19 cellular contexts compared by ENCODE assay signal in genomic region chr2:49943944-49944803, GRCh38.
DNase-seq lines count a peak whose midpoint lies in the region; ATAC-seq and TF ChIP-seq lines count a peak whose summit lies in the region.
"Had no signal": no experiment of that assay in that cellular context is flagged by ENCODE, and none has a peak within 500 bp of the region (broad histone marks: within the 10 kb centered on the region; RNA-seq: fewer than 3 reads in every experiment).

No MANE protein-coding gene starts in this region.

- H3K27me3 Mint-ChIP-seq in CD4-positive, alpha-beta T cell = no peaks in the 10 kb centered on the region
- no peaks in the 10 kb centered on the region for H3K27me3 Mint-ChIP-seq in T-helper 17 cell
- no peaks in the 10 kb centered on the region for H3K27me3 Mint-ChIP-seq in activated T-helper 1 cell treated with anti-CD3 and anti-CD28 coated beads, Interleukin-12 subunit alpha, Interleukin-12 subunit beta, Interleukin-2, Interleukin-4 antibody, amounts not matched to agents 30 ng/mL and 10 ng/mL and 1 ng/mL, durations not matched to agents 14 hours and 24 hours and 36 hours (ENCODE audit: insufficient read depth)
- H3K27me3 Mint-ChIP-seq: brain had no signal

- DNase-seq in CD4-positive, alpha-beta T cell = no peak
- no peak for DNase-seq in T-helper 17 cell
- DNase-seq in NCI-H2171 treated with DMSO at 0.1 percent for 48 hours (lab: John Stamatoyannopoulos, UW) = no peak
- no peak for DNase-seq in activated T-helper 1 cell treated with anti-CD3 and anti-CD28 coated beads, Interleukin-12 subunit alpha, Interleukin-12 subunit beta, Interleukin-2, Interleukin-4 antibody, amounts not matched to agents 30 ng/mL and 10 ng/mL and 1 ng/mL, durations not matched to agents 14 hours and 24 hours and 36 hours (ENCODE audit: low spot score)
- DNase-seq: ACHN; activated T-cell treated with anti-CD3 and anti-CD28 coated beads, Interleukin-2, amount 50 U/mL, for 72 hours; DMS153; heart left ventricle; KBM-7; lower lobe of right lung; NCI-H1048; SHP77 had no signal

- H3K4me3 Mint-ChIP-seq in CD4-positive, alpha-beta T cell = peak overlapping the region; percentile 60
- peak overlapping the region; percentile 51 for H3K4me3 Mint-ChIP-seq in T-helper 17 cell
- H3K4me3 Mint-ChIP-seq in activated T-helper 1 cell treated with anti-CD3 and anti-CD28 coated beads, Interleukin-12 subunit alpha, Interleukin-12 subunit beta, Interleukin-2, Interleukin-4 antibody, amounts not matched to agents 30 ng/mL and 10 ng/mL and 1 ng/mL, durations not matched to agents 14 hours and 24 hours and 36 hours = no peak overlapping the region
- H3K4me3 Mint-ChIP-seq: activated T-cell treated with anti-CD3 and anti-CD28 coated beads, Interleukin-2, amount 50 U/mL, for 72 hours; brain had no signal

- CTCF ChIA-PET in CD4-positive, alpha-beta T cell (lab: Charles Lee) = interaction anchor here (0.8 to 1.6 kb wide), 2 partner anchors 12 to 16 kb away, joined by 3 to 4 read pairs; no protein-coding TSS in a partner anchor

- H3K27me3 ChIP-seq in CD4-positive, alpha-beta T cell (ENCODE audit: control insufficient read depth, insufficient read depth, low read length) = no peaks in the 10 kb centered on the region
- H3K27me3 ChIP-seq: heart left ventricle had no signal

- no peak for ATAC-seq in CD4-positive, alpha-beta T cell (ENCODE audit: poor library complexity)
- ATAC-seq in GM18870 (IDR thresholded peaks at IDR 0.05; ENCODE audit: unreplicated experiment) (peak; percentile 74), HG03432 (IDR thresholded peaks at IDR 0.05; ENCODE audit: unreplicated experiment) (peak; percentile 67), T-helper 17 cell (no peak), GM21381 (IDR thresholded peaks at IDR 0.05; ENCODE audit: unreplicated experiment) (no peak), HG03457 (IDR thresholded peaks at IDR 0.05; ENCODE audit: unreplicated experiment) (no peak)
- ATAC-seq: activated T-cell treated with anti-CD3 and anti-CD28 coated beads, Interleukin-2, amount 50 U/mL, for 72 hours; HCT116; heart left ventricle; lower lobe of right lung had no signal

- H3K36me3 Mint-ChIP-seq in CD4-positive, alpha-beta T cell (ENCODE audit: low read depth) = no peaks in the 10 kb centered on the region
- H3K36me3 Mint-ChIP-seq in T-helper 17 cell (ENCODE audit: low read depth) = no peaks in the 10 kb centered on the region
- no peaks in the 10 kb centered on the region for H3K36me3 Mint-ChIP-seq in activated T-helper 1 cell treated with anti-CD3 and anti-CD28 coated beads, Interleukin-12 subunit alpha, Interleukin-12 subunit beta, Interleukin-2, Interleukin-4 antibody, amounts not matched to agents 30 ng/mL and 10 ng/mL and 1 ng/mL, durations not matched to agents 14 hours and 24 hours and 36 hours (ENCODE audit: low read depth)

- no peaks in the 10 kb centered on the region for H3K9me3 ChIP-seq in CD4-positive, alpha-beta T cell (ENCODE audit: control insufficient read depth, low read length)
- H3K9me3 ChIP-seq in T-helper 17 cell (ENCODE audit: control insufficient read depth, low read length, poor library complexity, severe bottlenecking) = no peaks in the 10 kb centered on the region
- H3K9me3 ChIP-seq: heart left ventricle, lower lobe of right lung had no signal

- intact Hi-C loops in CD4-positive, alpha-beta T cell (cut with DNase I, micrococcal nuclease) = no loop called here
- intact Hi-C loops in activated T-helper 1 cell treated with anti-CD3 and anti-CD28 coated beads, Interleukin-12 subunit alpha, Interleukin-12 subunit beta, Interleukin-2, Interleukin-4 antibody, amounts not matched to agents 30 ng/mL and 10 ng/mL and 1 ng/mL, durations not matched to agents 14 hours and 24 hours and 36 hours (cut with micrococcal nuclease) = no loop called here

- POLR2A ChIA-PET in CD4-positive, alpha-beta T cell (lab: Charles Lee) = no interaction called here

- peak overlapping the region; percentile 19 for H3K27ac Mint-ChIP-seq in CD4-positive, alpha-beta T cell
- H3K27ac Mint-ChIP-seq in T-helper 17 cell = no peak overlapping the region
- no peak overlapping the region for H3K27ac Mint-ChIP-seq in activated T-helper 1 cell treated with anti-CD3 and anti-CD28 coated beads, Interleukin-12 subunit alpha, Interleukin-12 subunit beta, Interleukin-2, Interleukin-4 antibody, amounts not matched to agents 30 ng/mL and 10 ng/mL and 1 ng/mL, durations not matched to agents 14 hours and 24 hours and 36 hours
- H3K27ac Mint-ChIP-seq: activated T-cell treated with anti-CD3 and anti-CD28 coated beads, Interleukin-2, amount 50 U/mL, for 72 hours; brain had no signal

- TF ChIP-seq CTCF in CD4-positive, alpha-beta T cell (IDR thresholded peaks at IDR 0.05) = no peak

- H3K27ac ChIP-seq in CD4-positive, alpha-beta T cell (ENCODE audit: low read depth, low read length) = no peak overlapping the region
- H3K27ac ChIP-seq: C4-2B, heart left ventricle, lower lobe of right lung had no signal

- H3K9me3 Mint-ChIP-seq in CD4-positive, alpha-beta T cell = peaks cover 5% of the 10 kb centered on the region
- no peaks in the 10 kb centered on the region for H3K9me3 Mint-ChIP-seq in activated T-helper 1 cell treated with anti-CD3 and anti-CD28 coated beads, Interleukin-12 subunit alpha, Interleukin-12 subunit beta, Interleukin-2, Interleukin-4 antibody, amounts not matched to agents 30 ng/mL and 10 ng/mL and 1 ng/mL, durations not matched to agents 14 hours and 24 hours and 36 hours

- peaks cover 22% of the 10 kb centered on the region for H3K4me1 Mint-ChIP-seq in CD4-positive, alpha-beta T cell (ENCODE audit: low read depth)
- peaks cover 9% of the 10 kb centered on the region for H3K4me1 Mint-ChIP-seq in T-helper 17 cell
- peaks cover 15% of the 10 kb centered on the region for H3K4me1 Mint-ChIP-seq in activated T-helper 1 cell treated with anti-CD3 and anti-CD28 coated beads, Interleukin-12 subunit alpha, Interleukin-12 subunit beta, Interleukin-2, Interleukin-4 antibody, amounts not matched to agents 30 ng/mL and 10 ng/mL and 1 ng/mL, durations not matched to agents 14 hours and 24 hours and 36 hours (ENCODE audit: low read depth)

Comparison
In these comparisons a context has a peak if more than half of its experiments do, and no peak if none do; other contexts are left out.
1. ATAC-seq: peak in GM18870 (single experiment) and HG03432 (single experiment); none in CD4-positive, alpha-beta T cell (single experiment), T-helper 17 cell (single experiment), GM21381 (single experiment) and HG03457 (single experiment).